Comparison of ENCODE assay signal across 12 cellular contexts in the genomic region with DNA sequence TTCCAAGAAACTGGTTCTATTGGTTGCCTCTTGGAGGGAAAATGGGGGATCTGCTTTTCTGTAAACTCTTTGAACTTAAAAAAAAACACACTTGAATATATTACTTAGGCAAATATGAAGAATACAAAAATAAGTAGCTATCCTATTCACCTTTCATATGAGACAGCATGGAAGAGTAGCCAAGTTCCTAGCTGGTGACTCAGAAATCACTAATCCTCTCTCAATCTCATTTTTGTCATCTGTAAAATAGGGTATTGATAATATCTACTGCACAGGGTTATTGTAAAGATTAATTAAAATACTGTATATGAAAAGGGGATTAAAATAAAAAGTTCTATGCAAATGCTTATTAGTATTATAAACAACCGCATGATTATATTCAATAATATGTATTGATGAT. TPM values are rescaled to one million over a fixed set of nuclear protein-coding genes. Genes with fewer than 3 reads are reported as not detected.
DNase-seq lines count a peak whose midpoint lies in the region; ATAC-seq, FAIRE-seq and TF ChIP-seq lines count a peak whose summit lies in the region.
"Had no signal": no experiment of that assay in that cellular context is flagged by ENCODE, and none has a peak within 500 bp of the region (broad histone marks: within the 10 kb centered on the region; RNA-seq: fewer than 3 reads in every experiment).

No MANE protein-coding gene starts in this region.

- peak overlapping the region; percentile 71; the same call in 1 of the 2 replicates for H3K4me2 ChIP-seq in K562 (ENCODE audit: insufficient read depth, low read length)
- peak overlapping the region; percentile 60 for H3K4me2 ChIP-seq in neural progenitor cell

- peaks cover 27% of the 10 kb centered on the region for H3K4me1 Mint-ChIP-seq in activated CD4-positive, alpha-beta T cell treated with anti-CD3 and anti-CD28 coated beads for 36 hours
- H3K4me1 Mint-ChIP-seq in neural progenitor cell = peaks cover 15% of the 10 kb centered on the region

- H3K9me3 Mint-ChIP-seq in activated CD4-positive, alpha-beta T cell treated with anti-CD3 and anti-CD28 coated beads for 36 hours (ENCODE audit: low read depth) = no peaks in the 10 kb centered on the region
- H3K9me3 Mint-ChIP-seq in neural progenitor cell = no peaks in the 10 kb centered on the region
- H3K9me3 Mint-ChIP-seq: naive B cell had no signal

- 100% methylated on average over 1 of the region's 1 CpG for WGBS in K562 (ENCODE audit: insufficient coverage, low coverage, missing lambda C conversion rate)

- TF ChIP-seq EP300 in K562 (IDR thresholded peaks at IDR 0.05; ENCODE audit: low read length) = no peak

- 0 out of 2 replicates have a peak, but pooled peaks cover 6% of the 10 kb centered on the region for H4K20me1 ChIP-seq in K562 (replicated peaks; ENCODE audit: control insufficient read depth, insufficient read depth, low read length)
- no peaks in the 10 kb centered on the region for H4K20me1 ChIP-seq in neural progenitor cell (ENCODE audit: low read depth)

- no peak for TF ChIP-seq RAD21 in K562 (CRISPR knock-in tag; conservative IDR thresholded peaks at IDR 0.05 in 1 of 2, IDR thresholded peaks at IDR 0.05 in 1 of 2)

- FAIRE-seq in K562 (lab: Jason Lieb, UNC) = no peak

- no peak overlapping the region for H3K4me3 ChIP-seq in K562
- no peak overlapping the region for H3K4me3 ChIP-seq in neural progenitor cell

- POLR2A ChIA-PET in activated CD4-positive, alpha-beta T cell treated with anti-CD3 and anti-CD28 coated beads for 36 hours (lab: Charles Lee) = interaction anchor here (1.7 to 2.3 kb wide), 3 partner anchors 29 to 90 kb away, joined by 8 to 12 read pairs (median 8); partner anchors contain the start of genes ELF2 and NAA15
- POLR2A ChIA-PET in K562 (lab: Yijun Ruan, JAX) = interaction anchor here (0.6 to 1.0 kb wide), 2 partner anchors 14 to 399 kb away, joined by 3 read pairs; no protein-coding TSS in a partner anchor

- H3K36me3 Mint-ChIP-seq in activated CD4-positive, alpha-beta T cell treated with anti-CD3 and anti-CD28 coated beads for 36 hours (ENCODE audit: low read depth) = no peaks in the 10 kb centered on the region
- no peaks in the 10 kb centered on the region for H3K36me3 Mint-ChIP-seq in neural progenitor cell
- H3K36me3 Mint-ChIP-seq: naive B cell had no signal

- H3K4me1 ChIP-seq in K562 (replicated peaks in 1 of 2; ENCODE audit: control insufficient read depth in 2 of 2, insufficient read depth in 2 of 2, low read length in 2 of 2) = peaks cover 5 to 14% of the 10 kb centered on the region in 2 experiments; a peak in 4 of 5 replicates
- H3K4me1 ChIP-seq in neural progenitor cell = peaks cover 11% of the 10 kb centered on the region

- no peak for TF ChIP-seq POLR2A in K562 (conservative IDR thresholded peaks at IDR 0.05)

- no peaks in the 10 kb centered on the region for H3K27me3 Mint-ChIP-seq in activated CD4-positive, alpha-beta T cell treated with anti-CD3 and anti-CD28 coated beads for 36 hours
- H3K27me3 Mint-ChIP-seq in neural progenitor cell (ENCODE audit: insufficient read depth, low read depth) = no peaks in the 10 kb centered on the region

- no peak for DNase-seq in activated CD4-positive, alpha-beta T cell treated with anti-CD3 and anti-CD28 coated beads for 36 hours
- no peak for DNase-seq in activated CD4-positive, alpha-beta T cell treated with anti-CD3 and anti-CD28 coated beads, Interleukin-2, amount 50 U/mL, for 48 hours
- DNase-seq in K562 (ENCODE audit: extremely low read depth in 1 of 4, low spot score in 3 of 4) (no peak), neural progenitor cell (ENCODE audit: low spot score) (no peak), HPDE6-E6E7 (ENCODE audit: extremely low spot score) (no peak), SIG-M5 (lab: John Stamatoyannopoulos, UW) (no peak)
- DNase-seq: 8988T, NCI-H187, SW 1271 had no signal

- H3K27ac Mint-ChIP-seq in activated CD4-positive, alpha-beta T cell treated with anti-CD3 and anti-CD28 coated beads for 36 hours = no peak overlapping the region
- H3K27ac Mint-ChIP-seq in neural progenitor cell = no peak overlapping the region

- H3K27me3 ChIP-seq in K562 (ENCODE audit: control insufficient read depth in 2 of 2, insufficient read depth in 2 of 2, low read length in 2 of 2) (no peaks in the 10 kb centered on the region), neural progenitor cell (no peaks in the 10 kb centered on the region)

- H2AFZ ChIP-seq in K562 (ENCODE audit: low read depth, low read length) = no peak overlapping the region
- peak overlapping the region; percentile 73 for H2AFZ ChIP-seq in neural progenitor cell (replicated peaks)

- CTCF ChIA-PET in activated CD4-positive, alpha-beta T cell treated with anti-CD3 and anti-CD28 coated beads for 36 hours (lab: Charles Lee) = interaction anchor here (1.7 to 2.8 kb wide), 3 partner anchors 11 to 33 kb away, joined by 6 to 10 read pairs (median 8); partner anchors contain the start of gene NAA15
- CTCF ChIA-PET in K562 (lab: Yijun Ruan, JAX; ENCODE audit: low intra/inter-chr PET ratio) = no interaction called here

- H3K79me2 ChIP-seq in K562 (ENCODE audit: control insufficient read depth, insufficient read depth, low read length) (no peaks in the 10 kb centered on the region), neural progenitor cell (ENCODE audit: low read depth) (no peaks in the 10 kb centered on the region)

- no peak for ATAC-seq in activated CD4-positive, alpha-beta T cell treated with anti-CD3 and anti-CD28 coated beads for 36 hours
- ATAC-seq in K562 (no peak), GM21786 (IDR thresholded peaks at IDR 0.05; ENCODE audit: unreplicated experiment) (no peak)

- no peaks in the 10 kb centered on the region for H3K9me3 ChIP-seq in KOPT-K1 (ENCODE audit: insufficient read depth, low read length, poor library complexity, severe bottlenecking)
- no peaks in the 10 kb centered on the region for H3K9me3 ChIP-seq in K562 (replicated peaks; ENCODE audit: control insufficient read depth, insufficient read depth, low read depth, low read length)
- no peaks in the 10 kb centered on the region for H3K9me3 ChIP-seq in neural progenitor cell (ENCODE audit: low read depth)

- H3F3A ChIP-seq in neural progenitor cell (ENCODE audit: low read depth) = no peaks in the 10 kb centered on the region

- peak overlapping the region; percentile 25 for H3K4me3 Mint-ChIP-seq in activated CD4-positive, alpha-beta T cell treated with anti-CD3 and anti-CD28 coated beads for 36 hours
- no peak overlapping the region for H3K4me3 Mint-ChIP-seq in neural progenitor cell

- BruUV-seq in K562 (replicated peaks; lab: Mats Ljungman, UMichigan) = no TSS peak

- peak overlapping the region; percentile 58 for H3K27ac ChIP-seq in KOPT-K1 (ENCODE audit: low read depth, low read length, poor library complexity, severe bottlenecking)
- H3K27ac ChIP-seq in K562 (ENCODE audit: extremely low read depth, low read depth, low read length) = no peak overlapping the region
- H3K27ac ChIP-seq in neural progenitor cell = no peak overlapping the region

- intact Hi-C loops in activated CD4-positive, alpha-beta T cell treated with anti-CD3 and anti-CD28 coated beads for 36 hours (cut with DNase I, micrococcal nuclease) = loop anchor here (2.0 to 10.0 kb wide), 4 partner anchors 38 to 1024 kb away; partner anchors contain the start of gene SLC7A11 (in 1 of the 2)
- intact Hi-C loops in K562 (cut with micrococcal nuclease) = no loop called here

- H3K9ac ChIP-seq in K562 (ENCODE audit: insufficient read depth in 1 of 2, low read depth in 2 of 2, low read length in 2 of 2) = no peak overlapping the region
- H3K9ac ChIP-seq in neural progenitor cell = no peak overlapping the region

- in situ Hi-C loops in K562 (cut with MboI) = no loop called here

- H3K36me3 ChIP-seq in KOPT-K1 (ENCODE audit: insufficient read depth, low read length) (no peaks in the 10 kb centered on the region), K562 (ENCODE audit: control insufficient read depth, insufficient read depth, low read length) (no peaks in the 10 kb centered on the region), neural progenitor cell (no peaks in the 10 kb centered on the region)

- TF ChIP-seq CTCF in K562 (IDR thresholded peaks at IDR 0.05 in 2 of 3, conservative IDR thresholded peaks at IDR 0.05 in 1 of 3; ENCODE audit: insufficient read depth in 2 of 3, low read depth in 1 of 3, low read length in 3 of 3) (no peak), neural progenitor cell (IDR thresholded peaks at IDR 0.05) (no peak)

- no peaks in the 10 kb centered on the region for H3K9me1 ChIP-seq in K562 (ENCODE audit: control insufficient read depth, insufficient read depth, low read length)

RNA-seq across cellular contexts. Expression of gene MGARP, which starts 12.7 kb away (rescaled TPM):
- under 1 TPM; 0.21 to 0.35 TPM for total RNA-seq in activated CD4-positive, alpha-beta T cell treated with anti-CD3 and anti-CD28 coated beads for 36 hours
- total RNA-seq in K562 (2011; cell fraction: chromatin; rRNA removed; ENCODE audit: low replicate concordance) = not detected in 2 replicates
- total RNA-seq in K562 (2011; cell fraction: nucleolus; rRNA removed) = not detected in 2 replicates
- not detected in 2 replicates for total RNA-seq in K562 (2011; cell fraction: nucleoplasm; rRNA removed)
- total RNA-seq in K562 (2014; rRNA removed) = not detected in 2 replicates
- total RNA-seq in K562 (2014; rRNA removed; fragmentation: Illumina TruSeq; extraction: Trizol) = 0.11 and 0.16 TPM in 2 replicates
- total RNA-seq in K562 (2015; rRNA removed; fragmentation: Illumina TruSeq; extraction: Trizol) = 0.15 TPM in 1 of 2 replicates, not detected in the other
- total RNA-seq in K562 (2021) = 0.31 and 0.35 TPM in 2 replicates
- polyA plus RNA-seq in K562 (2011; rRNA removed) = 0.11 and 0.14 TPM in 2 replicates
- polyA plus RNA-seq in K562 (2011; cell fraction: cytosol; rRNA removed) = 0.07 and 0.12 TPM in 2 replicates
- polyA plus RNA-seq in K562 (2011; cell fraction: nucleus; rRNA removed) = not detected in 2 replicates
- polyA plus RNA-seq in K562 (2012) = 0.07 and 0.17 TPM in 2 replicates
- polyA plus RNA-seq in K562 (2014; fragmentation: Illumina TruSeq; extraction: Trizol) = 0.11 TPM in 1 of 2 replicates, not detected in the other
- under 1 TPM; 0.23 to 0.45 TPM for polyA plus RNA-seq in K562 (2014; fragmentation: Nextera tagmentation; extraction: Ambion mirVana)
- not detected in 2 replicates for polyA plus RNA-seq in K562 (2014; rRNA removed)
- polyA minus RNA-seq in K562 (2011; rRNA and poly(A)+ RNA removed) = 0.30 TPM in 1 of 2 replicates, not detected in the other
- polyA minus RNA-seq in K562 (2011; cell fraction: cytosol; rRNA and poly(A)+ RNA removed) = not detected in 2 replicates
- polyA minus RNA-seq in K562 (2011; cell fraction: nucleus; rRNA and poly(A)+ RNA removed) = not detected in 2 replicates
- 2.5 and 5.1 TPM in 2 replicates for total RNA-seq in neural progenitor cell (ENCODE audit: low replicate concordance)

RNA-seq across cellular contexts. Expression of gene NAA15, which starts 34.0 kb away (rescaled TPM):
- total RNA-seq in activated CD4-positive, alpha-beta T cell treated with anti-CD3 and anti-CD28 coated beads for 36 hours = 100 to 1,000 TPM in 1 of 2 experiments, 10 to 100 TPM in 1; 64.3 to 113 TPM
- total RNA-seq in K562 (2011; cell fraction: chromatin; rRNA removed; ENCODE audit: low replicate concordance) = 31.5 and 142 TPM in 2 replicates
- total RNA-seq in K562 (2011; cell fraction: nucleolus; rRNA removed) = 14.3 and 21.7 TPM in 2 replicates
- 41.9 and 67.9 TPM in 2 replicates for total RNA-seq in K562 (2011; cell fraction: nucleoplasm; rRNA removed)
- total RNA-seq in K562 (2014; rRNA removed) (63.2 and 67.6 TPM in 2 replicates), K562 (2014; rRNA removed; fragmentation: Illumina TruSeq; extraction: Trizol) (114 and 126 TPM in 2 replicates), K562 (2015; rRNA removed; fragmentation: Illumina TruSeq; extraction: Trizol) (87.5 and 96.4 TPM in 2 replicates), K562 (2021) (117 TPM in 2 replicates), neural progenitor cell (ENCODE audit: low replicate concordance) (47.2 and 69.0 TPM in 2 replicates)
- polyA plus RNA-seq in K562 (2011; rRNA removed) (39.8 and 61.9 TPM in 2 replicates), K562 (2014; fragmentation: Illumina TruSeq; extraction: Trizol) (60.4 and 76.4 TPM in 2 replicates), K562 (2014; fragmentation: Nextera tagmentation; extraction: Ambion mirVana) (10 to 100 TPM; 37.8 to 41.3 TPM), K562 (2014; rRNA removed) (45.9 and 48.9 TPM in 2 replicates)
- 5.5 and 10.9 TPM in 2 replicates for polyA plus RNA-seq in K562 (2011; cell fraction: cytosol; rRNA removed)
- 10.4 and 12.4 TPM in 2 replicates for polyA plus RNA-seq in K562 (2011; cell fraction: nucleus; rRNA removed)
- 29.9 and 48.2 TPM in 2 replicates for polyA plus RNA-seq in K562 (2012)
- polyA minus RNA-seq in K562 (2011; rRNA and poly(A)+ RNA removed) = 148 and 165 TPM in 2 replicates
- 44.9 and 54.8 TPM in 2 replicates for polyA minus RNA-seq in K562 (2011; cell fraction: cytosol; rRNA and poly(A)+ RNA removed)
- polyA minus RNA-seq in K562 (2011; cell fraction: nucleus; rRNA and poly(A)+ RNA removed) = 25.8 and 45.7 TPM in 2 replicates

RNA-seq across cellular contexts. Expression of gene NDUFC1, which starts 35.0 kb away (rescaled TPM):
- 10 to 100 TPM; 41.9 to 64.8 TPM for total RNA-seq in activated CD4-positive, alpha-beta T cell treated with anti-CD3 and anti-CD28 coated beads for 36 hours
- total RNA-seq in K562 (2011; cell fraction: chromatin; rRNA removed; ENCODE audit: low replicate concordance) = 12.2 and 17.5 TPM in 2 replicates
- total RNA-seq in K562 (2011; cell fraction: nucleolus; rRNA removed) = 10.5 and 16.2 TPM in 2 replicates
- total RNA-seq in K562 (2011; cell fraction: nucleoplasm; rRNA removed) = 17.0 and 26.2 TPM in 2 replicates
- total RNA-seq in K562 (2014; rRNA removed) (82.2 and 120 TPM in 2 replicates), K562 (2014; rRNA removed; fragmentation: Illumina TruSeq; extraction: Trizol) (89.2 and 89.5 TPM in 2 replicates), K562 (2015; rRNA removed; fragmentation: Illumina TruSeq; extraction: Trizol) (141 and 142 TPM in 2 replicates), K562 (2021) (88.8 and 95.4 TPM in 2 replicates), neural progenitor cell (ENCODE audit: low replicate concordance) (27.0 and 40.6 TPM in 2 replicates)
- polyA plus RNA-seq in K562 (2011; rRNA removed) (55.8 and 58.9 TPM in 2 replicates), K562 (2014; fragmentation: Illumina TruSeq; extraction: Trizol) (62.2 and 119 TPM in 2 replicates), K562 (2014; fragmentation: Nextera tagmentation; extraction: Ambion mirVana) (100 to 1,000 TPM; 350 to 378 TPM), K562 (2014; rRNA removed) (170 and 180 TPM in 2 replicates)
- polyA plus RNA-seq in K562 (2011; cell fraction: cytosol; rRNA removed) = 49.9 and 58.8 TPM in 2 replicates
- 32.8 and 33.1 TPM in 2 replicates for polyA plus RNA-seq in K562 (2011; cell fraction: nucleus; rRNA removed)
- polyA plus RNA-seq in K562 (2012) = 84.9 and 145 TPM in 2 replicates
- 19.1 and 19.5 TPM in 2 replicates for polyA minus RNA-seq in K562 (2011; rRNA and poly(A)+ RNA removed)
- 28.2 and 36.0 TPM in 2 replicates for polyA minus RNA-seq in K562 (2011; cell fraction: cytosol; rRNA and poly(A)+ RNA removed)
- 8.8 and 18.8 TPM in 2 replicates for polyA minus RNA-seq in K562 (2011; cell fraction: nucleus; rRNA and poly(A)+ RNA removed)
